In the genomic region with DNA sequence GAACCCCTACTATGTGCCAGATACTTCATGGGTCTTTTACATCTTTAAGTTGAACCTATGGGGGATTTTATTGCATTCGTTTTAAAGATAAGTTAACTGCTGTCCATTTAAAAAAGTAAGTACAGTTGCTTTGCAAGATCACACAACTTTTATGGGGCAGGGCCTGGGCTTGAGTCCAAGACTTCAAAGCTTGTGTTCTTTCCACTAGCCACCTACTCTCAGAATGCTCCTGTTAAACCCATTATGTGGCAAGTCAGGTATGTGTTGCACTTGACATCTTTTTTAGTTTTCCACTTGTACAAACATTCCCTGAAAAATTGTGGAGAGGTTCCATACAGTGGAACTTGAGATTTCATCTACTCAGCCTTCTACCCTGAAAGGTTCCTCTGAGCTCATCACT, we compare ENCODE assay signal across 19 cellular contexts.
DNase-seq lines count a peak whose midpoint lies in the region; ATAC-seq, FAIRE-seq and TF ChIP-seq lines count a peak whose summit lies in the region.
"Had no signal": no experiment of that assay in that cellular context is flagged by ENCODE, and none has a peak within 500 bp of the region (broad histone marks: within the 10 kb centered on the region; RNA-seq: fewer than 3 reads in every experiment).

No MANE protein-coding gene starts in this region.

- no peak overlapping the region for H2AFZ ChIP-seq in astrocyte (ENCODE audit: low read depth, low read length)

- H3K9ac ChIP-seq in astrocyte (ENCODE audit: low read length): no peak overlapping the region

- H3K27ac Mint-ChIP-seq in astrocyte (ENCODE audit: unreplicated experiment): no peak overlapping the region
- H3K27ac Mint-ChIP-seq: CD4-positive, alpha-beta memory T cell had no signal

- ATAC-seq in lung (ENCODE audit: insufficient read depth, low FRiP score) (no peak), GM19467 (IDR thresholded peaks at IDR 0.05; ENCODE audit: unreplicated experiment) (no peak)
- ATAC-seq in activated CD4-positive, CD25-positive, alpha-beta regulatory T cell treated with anti-CD3 and anti-CD28 coated beads, Interleukin-2, amount 50 U/mL, for 24 hours: no peak
- ATAC-seq: Right ventricle myocardium inferior, T-cell had no signal

- no peak for FAIRE-seq in astrocyte (lab: Jason Lieb, UNC)
- FAIRE-seq: H54 had no signal

- no peaks in the 10 kb centered on the region for H3K36me3 Mint-ChIP-seq in astrocyte (ENCODE audit: low read depth, unreplicated experiment)
- H3K36me3 Mint-ChIP-seq: CD4-positive, alpha-beta memory T cell; T-cell had no signal

- DNase-seq in DMS53 (lab: John Stamatoyannopoulos, UW) (peak; percentile 14), DMS53 treated with DMSO at 0.1 percent for 48 hours (lab: John Stamatoyannopoulos, UW; ENCODE audit: unreplicated experiment) (no peak), astrocyte (ENCODE audit: low read depth) (peak; percentile 52), lung (ENCODE audit: low spot score) (peak; percentile 64), foreskin fibroblast (no peak), NK-92 (lab: John Stamatoyannopoulos, UW; ENCODE audit: unreplicated experiment) (no peak)
- DNase-seq: CD4-positive, alpha-beta memory T cell; GF-D8; NCI-H1092; NCI-H146; NCI-H2081; NCI-H748 treated with DMSO at 0.1 percent for 48 hours; T-cell had no signal

- H3K9me3 ChIP-seq in astrocyte (ENCODE audit: insufficient read depth, low read depth, low read length): no peaks in the 10 kb centered on the region
- H3K9me3 ChIP-seq in lung (ENCODE audit: control insufficient read depth in 2 of 2, insufficient read depth in 1 of 2, low read length in 1 of 2): no peaks in the 10 kb centered on the region

- no peaks in the 10 kb centered on the region for H4K20me1 ChIP-seq in astrocyte (ENCODE audit: insufficient read depth, low read length)

- WGBS in lung, 2 donors: 67 to 85% methylated on average over 1 of the region's 1 CpG

- H3K4me1 Mint-ChIP-seq in astrocyte (ENCODE audit: low read depth, unreplicated experiment): peaks cover 22% of the 10 kb centered on the region

- H3K27me3 Mint-ChIP-seq in astrocyte (ENCODE audit: low read depth, unreplicated experiment): no peaks in the 10 kb centered on the region
- H3K27me3 Mint-ChIP-seq: CD4-positive, alpha-beta memory T cell; T-cell had no signal

- H3K4me2 ChIP-seq in astrocyte (ENCODE audit: low read length): no peak overlapping the region

- no peak overlapping the region for H3K27ac ChIP-seq in astrocyte (ENCODE audit: low read depth, low read length)
- H3K27ac ChIP-seq in lung (ENCODE audit: low read depth in 1 of 2, low read length in 1 of 2): no peak overlapping the region
- H3K27ac ChIP-seq: 22Rv1, SK-N-MC had no signal

- H3K4me3 ChIP-seq in astrocyte (ENCODE audit: insufficient read depth, low read depth, low read length) (no peak overlapping the region), lung (no peak overlapping the region), foreskin fibroblast (ENCODE audit: low read depth in 1 of 2, low read length in 2 of 2) (no peak overlapping the region)
- H3K4me3 ChIP-seq: SK-N-MC had no signal

- H3K27me3 ChIP-seq in astrocyte (ENCODE audit: insufficient read depth, low read length) (no peaks in the 10 kb centered on the region), lung (ENCODE audit: control insufficient read depth, insufficient read depth) (no peaks in the 10 kb centered on the region)

- H3K4me3 Mint-ChIP-seq in astrocyte (ENCODE audit: unreplicated experiment): no peak overlapping the region
- H3K4me3 Mint-ChIP-seq: CD4-positive, alpha-beta memory T cell; T-cell had no signal

- no peaks in the 10 kb centered on the region for H3K79me2 ChIP-seq in astrocyte (ENCODE audit: insufficient read depth, low read length)

- H3K4me1 ChIP-seq in astrocyte (ENCODE audit: insufficient read depth, low read length) (peaks cover 8% of the 10 kb centered on the region), lung (ENCODE audit: control insufficient read depth in 2 of 2, insufficient read depth in 2 of 2, low read length in 2 of 2) (peaks cover 3 to 14% of the 10 kb centered on the region in 2 donors)

- no peaks in the 10 kb centered on the region for H3K9me3 Mint-ChIP-seq in astrocyte (ENCODE audit: unreplicated experiment)
- H3K9me3 Mint-ChIP-seq: T-cell had no signal

- TF ChIP-seq CTCF in astrocyte (IDR thresholded peaks at IDR 0.05; ENCODE audit: insufficient read depth, low read depth, low read length) (no peak), lung (IDR thresholded peaks at IDR 0.05; ENCODE audit: control extremely low read depth, extremely low read depth) (no peak), foreskin fibroblast (IDR thresholded peaks at IDR 0.05; ENCODE audit: low read depth, low read length) (no peak)

- H3K36me3 ChIP-seq in astrocyte (ENCODE audit: insufficient read depth, low read length): no peaks in the 10 kb centered on the region
- no peaks in the 10 kb centered on the region for H3K36me3 ChIP-seq in lung (ENCODE audit: control insufficient read depth in 2 of 2, insufficient read depth in 2 of 2, low read length in 2 of 2)

Comparison
In these comparisons a context has a peak if more than half of its experiments do, and no peak if none do; other contexts are left out.
1. DNase-seq: peak in DMS53 (single experiment), astrocyte (single experiment) and lung (single experiment); none in DMS53 treated with DMSO at 0.1 percent for 48 hours (single experiment), foreskin fibroblast (0 of 2) and NK-92 (single experiment).